8 cellular contexts compared by ENCODE assay signal in genomic region chr2:86808315-86809161, GRCh38. TPM values are rescaled to one million over a fixed set of nuclear protein-coding genes. Genes with fewer than 3 reads are reported as not detected.
A peak's percentile ranks its signal among the peaks of the same experiment; 100 is the strongest.
DNase-seq lines count a peak whose midpoint lies in the region; FAIRE-seq and TF ChIP-seq lines count a peak whose summit lies in the region.

No MANE protein-coding gene starts in this region.

- H4K20me1 ChIP-seq in MM.1S (ENCODE audit: insufficient read depth, low read length), result no peaks in the 10 kb centered on the region

- peak overlapping the region; percentile 71 for H3K4me3 ChIP-seq in MM.1S (ENCODE audit: low read length)
- H3K4me3 ChIP-seq in neuron (ENCODE audit: low read length), result peak overlapping the region; percentile 43
- peak overlapping the region; percentile 56 to 66 for H3K4me3 ChIP-seq in stomach smooth muscle (ENCODE audit: low read length in 2 of 2)

- no peaks in the 10 kb centered on the region for H3K79me2 ChIP-seq in MM.1S (ENCODE audit: low read length)

- DNase-seq in ELF-1 (ENCODE audit: low read depth, low spot score) (peak; percentile 99), HCEC 1CT (peak; percentile 83), MM.1S (peak; percentile 92), SIG-M5 (lab: John Stamatoyannopoulos, UW) (peak; percentile 17), frontal cortex (ENCODE audit: low spot score in 2 of 2) (peak; percentile 83 to 89)
- peak; percentile 87 for DNase-seq in activated gamma-delta T cell treated with anti-CD3 and anti-CD28 coated beads, Interleukin-2, amount 50 U/mL, for 16 hours (ENCODE audit: low read depth)

- H2AFZ ChIP-seq in MM.1S (ENCODE audit: low read length) (peak overlapping the region; percentile 84), neuron (ENCODE audit: low read depth, low read length) (peak overlapping the region; percentile 73)

- peak overlapping the region; percentile 24; the same call in 1 of the 2 replicates for H3K9ac ChIP-seq in MM.1S (ENCODE audit: low read length)
- no peak overlapping the region for H3K9ac ChIP-seq in stomach smooth muscle (ENCODE audit: low read length in 2 of 2)

- H3K4me1 ChIP-seq in MM.1S (ENCODE audit: low read length) (peaks cover 3% of the 10 kb centered on the region; the same call in 1 of the 2 replicates), neuron (ENCODE audit: insufficient read depth, low read length) (peaks cover 3% of the 10 kb centered on the region), stomach smooth muscle (ENCODE audit: control insufficient read depth, insufficient read depth, low read length) (peaks cover 18% of the 10 kb centered on the region)

- H3K27me3 ChIP-seq in MM.1S (replicated peaks; ENCODE audit: insufficient read depth, low read length) (no peaks in the 10 kb centered on the region), neuron (ENCODE audit: insufficient read depth, low read length) (peaks cover 15% of the 10 kb centered on the region), stomach smooth muscle (ENCODE audit: control insufficient read depth in 1 of 2, insufficient read depth in 2 of 2, low read length in 2 of 2) (peaks cover 23 to 54% of the 10 kb centered on the region in 2 donors)

- FAIRE-seq in frontal cortex (lab: Jason Lieb, UNC), result no peak

- H3K27ac ChIP-seq in MM.1S (ENCODE audit: low read length), result no peak overlapping the region
- H3K27ac ChIP-seq in stomach smooth muscle (ENCODE audit: low read length), result no peak overlapping the region

- no peaks in the 10 kb centered on the region for H3F3A ChIP-seq in MM.1S (ENCODE audit: insufficient read depth, low read length)

- no peaks in the 10 kb centered on the region for H3K9me2 ChIP-seq in MM.1S (replicated peaks; ENCODE audit: insufficient read depth, low read length)

- TF ChIP-seq CTCF in MM.1S (IDR thresholded peaks at IDR 0.05; ENCODE audit: low read length), result peak; percentile 90

- H3K36me3 ChIP-seq in MM.1S (replicated peaks; ENCODE audit: insufficient read depth, low read length) (no peaks in the 10 kb centered on the region), neuron (ENCODE audit: insufficient read depth, low read length) (no peaks in the 10 kb centered on the region), stomach smooth muscle (ENCODE audit: control insufficient read depth in 2 of 2, insufficient read depth in 2 of 2, low read length in 2 of 2) (no peaks in the 10 kb centered on the region)

- H3K4me2 ChIP-seq in MM.1S (ENCODE audit: low read depth, low read length), result peak overlapping the region; percentile 96

- H3K9me3 ChIP-seq in MM.1S (replicated peaks; ENCODE audit: insufficient read depth, low read length), result no peaks in the 10 kb centered on the region
- no peaks in the 10 kb centered on the region for H3K9me3 ChIP-seq in neuron (ENCODE audit: low read length)
- H3K9me3 ChIP-seq in stomach smooth muscle (ENCODE audit: control insufficient read depth in 2 of 2, low read length in 2 of 2), result no peaks in the 10 kb centered on the region

RNA-seq across cellular contexts. Expression of gene CD8A, which starts 17.8 kb away (rescaled TPM):
- total RNA-seq in frontal cortex, result 1.2 TPM

RNA-seq across cellular contexts. Expression of gene CD8B, which starts 53.1 kb away (rescaled TPM):
- total RNA-seq in frontal cortex, result not detected

Comparison
In these comparisons a context has a peak if more than half of its experiments do, and no peak if none do; other contexts are left out.
1. DNase-seq: peak in every context shown above with its lines; median percentile 99 in ELF-1; 92 in MM.1S; 87 in activated gamma-delta T cell treated with anti-CD3 and anti-CD28 coated beads, Interleukin-2, amount 50 U/mL, for 16 hours; 86 in frontal cortex; 83 in HCEC 1CT; 17 in SIG-M5.